1 cellular context compared by ENCODE assay signal in genomic region chr22:30286813-30287625, GRCh38.
TF ChIP-seq lines count a peak whose summit lies in the region.

No MANE protein-coding gene starts in this region.

TF ChIP-seq in HepG2, 621 proteins besides CTCF, POLR2A, EP300 and RAD21 (continued from another document and continues in another):
- TF ChIP-seq, protein P1, sequence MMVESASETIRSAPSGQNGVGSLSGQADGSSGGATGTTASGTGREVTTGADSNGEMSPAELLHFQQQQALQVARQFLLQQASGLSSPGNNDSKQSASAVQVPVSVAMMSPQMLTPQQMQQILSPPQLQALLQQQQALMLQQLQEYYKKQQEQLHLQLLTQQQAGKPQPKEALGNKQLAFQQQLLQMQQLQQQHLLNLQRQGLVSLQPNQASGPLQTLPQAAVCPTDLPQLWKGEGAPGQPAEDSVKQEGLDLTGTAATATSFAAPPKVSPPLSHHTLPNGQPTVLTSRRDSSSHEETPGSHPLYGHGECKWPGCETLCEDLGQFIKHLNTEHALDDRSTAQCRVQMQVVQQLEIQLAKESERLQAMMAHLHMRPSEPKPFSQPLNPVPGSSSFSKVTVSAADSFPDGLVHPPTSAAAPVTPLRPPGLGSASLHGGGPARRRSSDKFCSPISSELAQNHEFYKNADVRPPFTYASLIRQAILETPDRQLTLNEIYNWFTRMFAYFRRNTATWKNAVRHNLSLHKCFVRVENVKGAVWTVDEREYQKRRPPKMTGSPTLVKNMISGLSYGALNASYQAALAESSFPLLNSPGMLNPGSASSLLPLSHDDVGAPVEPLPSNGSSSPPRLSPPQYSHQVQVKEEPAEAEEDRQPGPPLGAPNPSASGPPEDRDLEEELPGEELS (CRISPR knock-in tag; IDR thresholded peaks at IDR 0.05): no peak
- TF ChIP-seq PLSCR1 (CRISPR knock-in tag; IDR thresholded peaks at IDR 0.05; ENCODE audit: borderline replicate concordance): no peak
- TF ChIP-seq ATF6 (CRISPR knock-in tag; conservative IDR thresholded peaks at IDR 0.05): no peak
- TF ChIP-seq ZSCAN9 (CRISPR knock-in tag; IDR thresholded peaks at IDR 0.05; ENCODE audit: borderline replicate concordance): no peak
- TF ChIP-seq, protein P2, sequence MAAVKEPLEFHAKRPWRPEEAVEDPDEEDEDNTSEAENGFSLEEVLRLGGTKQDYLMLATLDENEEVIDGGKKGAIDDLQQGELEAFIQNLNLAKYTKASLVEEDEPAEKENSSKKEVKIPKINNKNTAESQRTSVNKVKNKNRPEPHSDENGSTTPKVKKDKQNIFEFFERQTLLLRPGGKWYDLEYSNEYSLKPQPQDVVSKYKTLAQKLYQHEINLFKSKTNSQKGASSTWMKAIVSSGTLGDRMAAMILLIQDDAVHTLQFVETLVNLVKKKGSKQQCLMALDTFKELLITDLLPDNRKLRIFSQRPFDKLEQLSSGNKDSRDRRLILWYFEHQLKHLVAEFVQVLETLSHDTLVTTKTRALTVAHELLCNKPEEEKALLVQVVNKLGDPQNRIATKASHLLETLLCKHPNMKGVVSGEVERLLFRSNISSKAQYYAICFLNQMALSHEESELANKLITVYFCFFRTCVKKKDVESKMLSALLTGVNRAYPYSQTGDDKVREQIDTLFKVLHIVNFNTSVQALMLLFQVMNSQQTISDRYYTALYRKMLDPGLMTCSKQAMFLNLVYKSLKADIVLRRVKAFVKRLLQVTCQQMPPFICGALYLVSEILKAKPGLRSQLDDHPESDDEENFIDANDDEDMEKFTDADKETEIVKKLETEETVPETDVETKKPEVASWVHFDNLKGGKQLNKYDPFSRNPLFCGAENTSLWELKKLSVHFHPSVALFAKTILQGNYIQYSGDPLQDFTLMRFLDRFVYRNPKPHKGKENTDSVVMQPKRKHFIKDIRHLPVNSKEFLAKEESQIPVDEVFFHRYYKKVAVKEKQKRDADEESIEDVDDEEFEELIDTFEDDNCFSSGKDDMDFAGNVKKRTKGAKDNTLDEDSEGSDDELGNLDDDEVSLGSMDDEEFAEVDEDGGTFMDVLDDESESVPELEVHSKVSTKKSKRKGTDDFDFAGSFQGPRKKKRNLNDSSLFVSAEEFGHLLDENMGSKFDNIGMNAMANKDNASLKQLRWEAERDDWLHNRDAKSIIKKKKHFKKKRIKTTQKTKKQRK (IDR thresholded peaks at IDR 0.05; ENCODE audit: low read length): no peak
- TF ChIP-seq PAWR (CRISPR knock-in tag; IDR thresholded peaks at IDR 0.05; ENCODE audit: borderline replicate concordance): no peak
- peak; percentile 45; the same call in 1 of the 2 replicates for TF ChIP-seq ZFY (CRISPR knock-in tag; IDR thresholded peaks at IDR 0.05)
- peak; percentile 71 for TF ChIP-seq ZBTB38 (CRISPR knock-in tag; IDR thresholded peaks at IDR 0.05)
- TF ChIP-seq SALL1 (CRISPR knock-in tag; IDR thresholded peaks at IDR 0.05): peak; percentile 23; the same call in 1 of the 2 replicates
- no peak for TF ChIP-seq MAFK (conservative IDR thresholded peaks at IDR 0.05 in 1 of 2, IDR thresholded peaks at IDR 0.05 in 1 of 2; ENCODE audit: low read length in 2 of 2)
- no peak for TF ChIP-seq ZNF326 (CRISPR knock-in tag; IDR thresholded peaks at IDR 0.05; ENCODE audit: borderline replicate concordance)
- no peak for TF ChIP-seq ZNF691 (CRISPR knock-in tag; IDR thresholded peaks at IDR 0.05; ENCODE audit: borderline replicate concordance, low read depth)
- TF ChIP-seq ZNF841 (CRISPR knock-in tag; IDR thresholded peaks at IDR 0.05; ENCODE audit: borderline replicate concordance): no peak
- TF ChIP-seq HOXA3 (CRISPR knock-in tag; IDR thresholded peaks at IDR 0.05): peak; percentile 27; the same call in 1 of the 2 replicates
- TF ChIP-seq, protein P3, sequence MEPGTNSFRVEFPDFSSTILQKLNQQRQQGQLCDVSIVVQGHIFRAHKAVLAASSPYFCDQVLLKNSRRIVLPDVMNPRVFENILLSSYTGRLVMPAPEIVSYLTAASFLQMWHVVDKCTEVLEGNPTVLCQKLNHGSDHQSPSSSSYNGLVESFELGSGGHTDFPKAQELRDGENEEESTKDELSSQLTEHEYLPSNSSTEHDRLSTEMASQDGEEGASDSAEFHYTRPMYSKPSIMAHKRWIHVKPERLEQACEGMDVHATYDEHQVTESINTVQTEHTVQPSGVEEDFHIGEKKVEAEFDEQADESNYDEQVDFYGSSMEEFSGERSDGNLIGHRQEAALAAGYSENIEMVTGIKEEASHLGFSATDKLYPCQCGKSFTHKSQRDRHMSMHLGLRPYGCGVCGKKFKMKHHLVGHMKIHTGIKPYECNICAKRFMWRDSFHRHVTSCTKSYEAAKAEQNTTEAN (CRISPR knock-in tag; conservative IDR thresholded peaks at IDR 0.05): no peak
- TF ChIP-seq ZBTB33 (CRISPR knock-in tag; IDR thresholded peaks at IDR 0.05): peak; percentile 76; the same call in 1 of the 2 replicates
- TF ChIP-seq, protein P4, sequence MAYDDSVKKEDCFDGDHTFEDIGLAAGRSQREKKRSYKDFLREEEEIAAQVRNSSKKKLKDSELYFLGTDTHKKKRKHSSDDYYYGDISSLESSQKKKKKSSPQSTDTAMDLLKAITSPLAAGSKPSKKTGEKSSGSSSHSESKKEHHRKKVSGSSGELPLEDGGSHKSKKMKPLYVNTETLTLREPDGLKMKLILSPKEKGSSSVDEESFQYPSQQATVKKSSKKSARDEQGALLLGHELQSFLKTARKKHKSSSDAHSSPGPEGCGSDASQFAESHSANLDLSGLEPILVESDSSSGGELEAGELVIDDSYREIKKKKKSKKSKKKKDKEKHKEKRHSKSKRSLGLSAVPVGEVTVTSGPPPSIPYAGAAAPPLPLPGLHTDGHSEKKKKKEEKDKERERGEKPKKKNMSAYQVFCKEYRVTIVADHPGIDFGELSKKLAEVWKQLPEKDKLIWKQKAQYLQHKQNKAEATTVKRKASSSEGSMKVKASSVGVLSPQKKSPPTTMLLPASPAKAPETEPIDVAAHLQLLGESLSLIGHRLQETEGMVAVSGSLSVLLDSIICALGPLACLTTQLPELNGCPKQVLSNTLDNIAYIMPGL (CRISPR knock-in tag; IDR thresholded peaks at IDR 0.05; ENCODE audit: borderline replicate concordance in 1 of 2, low read depth in 1 of 2): peak in 1 of 2 experiments; percentile 60; a peak in 1 of 4 replicates
- TF ChIP-seq ZNF687 (CRISPR knock-in tag; IDR thresholded peaks at IDR 0.05): peak; percentile 44; the same call in 1 of the 2 replicates
- TF ChIP-seq KDM5B (CRISPR knock-in tag; IDR thresholded peaks at IDR 0.05; ENCODE audit: borderline replicate concordance): no peak
- TF ChIP-seq HNRNPLL (IDR thresholded peaks at IDR 0.05; ENCODE audit: low read depth, low read length, poor library complexity, severe bottlenecking): peak; percentile 19
- TF ChIP-seq MAFF (IDR thresholded peaks at IDR 0.05; ENCODE audit: low read depth, low read length): no peak
- no peak for TF ChIP-seq HMGA1 (CRISPR knock-in tag; conservative IDR thresholded peaks at IDR 0.05)
- TF ChIP-seq ZFP90 (CRISPR knock-in tag; IDR thresholded peaks at IDR 0.05; ENCODE audit: borderline replicate concordance): no peak
- no peak for TF ChIP-seq RBM22 (optimal IDR thresholded peaks at IDR 0.05; ENCODE audit: low read length)
- TF ChIP-seq NFRKB (IDR thresholded peaks at IDR 0.05): no peak
- no peak for TF ChIP-seq DDIT3 (CRISPR knock-in tag; IDR thresholded peaks at IDR 0.05)
- no peak for TF ChIP-seq CREB3 (CRISPR knock-in tag; IDR thresholded peaks at IDR 0.05)
- TF ChIP-seq PHF20 (CRISPR knock-in tag; IDR thresholded peaks at IDR 0.05): no peak
- TF ChIP-seq ZNF354B (CRISPR knock-in tag; IDR thresholded peaks at IDR 0.05): no peak
- TF ChIP-seq ZNF773 (CRISPR knock-in tag; IDR thresholded peaks at IDR 0.05; ENCODE audit: borderline replicate concordance): no peak
- TF ChIP-seq BHLHE40 (IDR thresholded peaks at IDR 0.05; ENCODE audit: low read length): 0 out of 2 replicates have a peak, but pooled peaks have one; percentile 14
- no peak for TF ChIP-seq HIVEP1 (CRISPR knock-in tag; IDR thresholded peaks at IDR 0.05)
